Comparison of ENCODE assay signal across 1 cellular context in genomic region chr11:48000432-48000831, GRCh38.
TF ChIP-seq lines count a peak whose summit lies in the region.

No MANE protein-coding gene starts in this region.

TF ChIP-seq in IMR-90, 13 proteins besides CTCF, POLR2A, EP300 and RAD21 (continued from another document):
- TF ChIP-seq MAFK (IDR thresholded peaks at IDR 0.05; ENCODE audit: low read depth, low read length) (no peak), NFE2L2 (IDR thresholded peaks at IDR 0.05; ENCODE audit: low read depth, low read length) (no peak), ELK1 (IDR thresholded peaks at IDR 0.05; ENCODE audit: borderline replicate concordance, low read depth, low read length) (no peak), MAZ (IDR thresholded peaks at IDR 0.05; ENCODE audit: borderline replicate concordance, low read depth, low read length) (no peak), CHD1 (IDR thresholded peaks at IDR 0.05; ENCODE audit: low read depth, low read length) (no peak), RCOR1 (IDR thresholded peaks at IDR 0.05; ENCODE audit: insufficient replicate concordance, low read length) (no peak), USF2 (IDR thresholded peaks at IDR 0.05; ENCODE audit: low read depth, low read length) (no peak), CEBPB (IDR thresholded peaks at IDR 0.05; ENCODE audit: low read depth, low read length) (no peak), BHLHE40 (IDR thresholded peaks at IDR 0.05; ENCODE audit: low read depth, low read length) (no peak), SMC3 (IDR thresholded peaks at IDR 0.05; ENCODE audit: low read depth, low read length) (no peak)
